ENCODE assay signal across 27 cellular contexts in the genomic region with DNA sequence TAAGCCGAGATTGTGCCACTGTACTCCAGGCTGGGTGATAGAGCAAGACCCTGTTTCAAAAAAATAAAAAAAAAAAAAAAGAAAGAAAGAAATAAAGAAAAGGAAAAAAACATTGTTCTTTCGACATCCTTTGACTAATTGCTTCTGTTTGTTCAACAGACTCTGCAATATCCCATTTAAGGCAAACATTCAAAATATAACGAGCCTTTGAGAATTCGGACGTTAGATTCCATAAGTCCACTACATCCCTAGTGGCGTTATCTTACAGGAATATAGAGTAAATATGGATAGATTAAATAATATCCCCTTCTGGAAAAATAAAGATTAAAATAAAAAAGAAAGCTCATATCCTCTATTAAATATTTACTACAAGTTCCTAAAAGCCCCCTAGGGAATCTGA.
"Had no signal": no experiment of that assay in that cellular context is flagged by ENCODE, and none has a peak within 500 bp of the region (broad histone marks: within the 10 kb centered on the region; RNA-seq: fewer than 3 reads in every experiment).

No MANE protein-coding gene starts in this region.

- H3K36me3 ChIP-seq: colonic mucosa, esophagus muscularis mucosa, esophagus squamous epithelium, gastrocnemius medialis, gastroesophageal sphincter, heart left ventricle, heart right ventricle had no signal

- ATAC-seq: effector memory CD8-positive, alpha-beta T cell; esophagus mucosa; foreskin keratinocyte; gastrocnemius medialis; gastroesophageal sphincter; heart left ventricle; heart right ventricle had no signal

- DNase-seq: colonic mucosa; cortex of kidney; dermis blood vessel endothelial cell; dorsolateral prefrontal cortex; effector CD4-positive, alpha-beta T cell; effector CD8-positive, alpha-beta T cell; effector memory CD4-positive, alpha-beta T cell; effector memory CD8-positive, alpha-beta T cell; endodermal cell; erythroblast; esophagus squamous epithelium; foreskin fibroblast; foreskin keratinocyte; foreskin melanocyte; gastrocnemius medialis; glutamatergic neuron; head of caudate nucleus; heart left ventricle; heart right ventricle had no signal

- H3K4me1 ChIP-seq: colonic mucosa, esophagus muscularis mucosa, esophagus squamous epithelium, foreskin keratinocyte, gastroesophageal sphincter had no signal

- H3K27ac ChIP-seq: colonic mucosa, coronary artery, dorsolateral prefrontal cortex, epithelial cell of prostate, esophagus muscularis mucosa, esophagus squamous epithelium, foreskin keratinocyte, gastrocnemius medialis, gastroesophageal sphincter, heart left ventricle, heart right ventricle had no signal

- FAIRE-seq: colon, endometrium, endothelial cell of umbilical vein had no signal

- H3K4me3 ChIP-seq: colonic mucosa, coronary artery, dorsolateral prefrontal cortex, esophagus muscularis mucosa, esophagus squamous epithelium, gastrocnemius medialis, gastroesophageal sphincter, heart left ventricle, heart right ventricle had no signal

- H3K9me3 ChIP-seq: colonic mucosa, esophagus muscularis mucosa, esophagus squamous epithelium, gastrocnemius medialis, gastroesophageal sphincter, heart left ventricle, heart right ventricle had no signal

- H3K27me3 ChIP-seq: colonic mucosa, dorsolateral prefrontal cortex, esophagus muscularis mucosa, esophagus squamous epithelium, foreskin keratinocyte, gastrocnemius medialis, gastroesophageal sphincter, heart left ventricle, heart right ventricle had no signal
